In genomic region chr18:42268793-42269192, GRCh38 we compare ENCODE assay signal across 15 cellular contexts.
"Had no signal": no experiment of that assay in that cellular context is flagged by ENCODE, and none has a peak within 500 bp of the region (broad histone marks: within the 10 kb centered on the region; RNA-seq: fewer than 3 reads in every experiment).

No MANE protein-coding gene starts in this region.

- H3K27ac Mint-ChIP-seq: activated CD4-positive, alpha-beta T cell treated with anti-CD3 and anti-CD28 coated beads, Interleukin-2, amount 10 ng/mL, durations not matched to agents 7 days and 5 days; activated naive CD8-positive, alpha-beta T cell; naive thymus-derived CD4-positive, alpha-beta T cell; stimulated activated effector memory CD8-positive, alpha-beta T cell treated with anti-CD3 and anti-CD28 coated beads, Interleukin-12 subunit alpha, Interleukin-12 subunit beta, amount 100 ng/mL, for 72 hours had no signal

- H3K36me3 Mint-ChIP-seq: activated naive CD8-positive, alpha-beta T cell; naive thymus-derived CD4-positive, alpha-beta T cell; stimulated activated effector memory CD8-positive, alpha-beta T cell treated with anti-CD3 and anti-CD28 coated beads, Interleukin-12 subunit alpha, Interleukin-12 subunit beta, amount 100 ng/mL, for 72 hours had no signal

- H3K27ac ChIP-seq: esophagus muscularis mucosa, neutrophil, thyroid gland, uterus had no signal

- DNase-seq: activated CD4-positive, alpha-beta T cell treated with anti-CD3 and anti-CD28 coated beads, Interleukin-2, amount 10 ng/mL, durations not matched to agents 7 days and 5 days; activated CD4-positive, CD25-positive, alpha-beta regulatory T cell; activated gamma-delta T cell; activated T-cell treated with anti-CD3 and anti-CD28 coated beads, Interleukin-2, amount 50 U/mL, for 48 hours; amygdala; left colon; naive thymus-derived CD4-positive, alpha-beta T cell; retina; thyroid gland; uterus had no signal

- H3K4me3 Mint-ChIP-seq: activated CD4-positive, alpha-beta T cell treated with anti-CD3 and anti-CD28 coated beads, Interleukin-2, amount 10 ng/mL, durations not matched to agents 7 days and 5 days; activated naive CD8-positive, alpha-beta T cell; naive thymus-derived CD4-positive, alpha-beta T cell; stimulated activated effector memory CD8-positive, alpha-beta T cell treated with anti-CD3 and anti-CD28 coated beads, Interleukin-12 subunit alpha, Interleukin-12 subunit beta, amount 100 ng/mL, for 72 hours had no signal

- H3K9me3 ChIP-seq: esophagus muscularis mucosa, neutrophil, thyroid gland, uterus had no signal

- H3K4me1 Mint-ChIP-seq: activated CD4-positive, alpha-beta T cell treated with anti-CD3 and anti-CD28 coated beads, Interleukin-2, amount 10 ng/mL, durations not matched to agents 7 days and 5 days; naive thymus-derived CD4-positive, alpha-beta T cell; stimulated activated effector memory CD8-positive, alpha-beta T cell treated with anti-CD3 and anti-CD28 coated beads, Interleukin-12 subunit alpha, Interleukin-12 subunit beta, amount 100 ng/mL, for 72 hours had no signal

- H3K4me1 ChIP-seq: uterus had no signal

- H3K4me3 ChIP-seq: esophagus muscularis mucosa, lung, thyroid gland, uterus had no signal

- H3K36me3 ChIP-seq: esophagus muscularis mucosa, neutrophil, thyroid gland, uterus had no signal

- H3K27me3 ChIP-seq: esophagus muscularis mucosa, neutrophil, thyroid gland, uterus had no signal

- H3K9me3 Mint-ChIP-seq: activated CD4-positive, alpha-beta T cell treated with anti-CD3 and anti-CD28 coated beads, Interleukin-2, amount 10 ng/mL, durations not matched to agents 7 days and 5 days; stimulated activated effector memory CD8-positive, alpha-beta T cell treated with anti-CD3 and anti-CD28 coated beads, Interleukin-12 subunit alpha, Interleukin-12 subunit beta, amount 100 ng/mL, for 72 hours had no signal

- H3K27me3 Mint-ChIP-seq: activated CD4-positive, alpha-beta T cell treated with anti-CD3 and anti-CD28 coated beads, Interleukin-2, amount 10 ng/mL, durations not matched to agents 7 days and 5 days had no signal
